ENCODE assay signal across 3 cellular contexts in genomic region chr3:13025090-13025489, GRCh38.
TF ChIP-seq lines count a peak whose summit lies in the region.

No MANE protein-coding gene starts in this region.

TF ChIP-seq in K562, 482 proteins besides CTCF, POLR2A, EP300 and RAD21:
- TF ChIP-seq JUND (IDR thresholded peaks at IDR 0.05; ENCODE audit: borderline replicate concordance, low read depth, low read length) (peak; percentile 54; the same call in 1 of the 2 replicates), JUND (tag; IDR thresholded peaks at IDR 0.05; ENCODE audit: borderline replicate concordance, low read depth, low read length) (no peak), ATF2 (CRISPR knock-in tag; IDR thresholded peaks at IDR 0.05) (0 out of 2 replicates have a peak, but pooled peaks have one; percentile 21), ATF3 (IDR thresholded peaks at IDR 0.05) (peak; percentile 70), ATF3 (CRISPR knock-in tag; conservative IDR thresholded peaks at IDR 0.05) (no peak), TCF3 (CRISPR knock-in tag; IDR thresholded peaks at IDR 0.05) (no peak), EGR1 (conservative IDR thresholded peaks at IDR 0.05) (0 out of 2 replicates have a peak, but pooled peaks have one; percentile 16), BCLAF1 (IDR thresholded peaks at IDR 0.05; ENCODE audit: borderline replicate concordance in 1 of 2, control insufficient read depth in 1 of 2, low read depth in 2 of 2, low read length in 1 of 2) (no peak), JUN (IDR thresholded peaks at IDR 0.05; ENCODE audit: borderline replicate concordance, low read depth, low read length) (peak; percentile 56; the same call in 1 of the 2 replicates), JUN (CRISPR knock-in tag; IDR thresholded peaks at IDR 0.05; ENCODE audit: borderline replicate concordance) (no peak)
TF ChIP-seq in K562: peak in this region for 5.

TF ChIP-seq in HepG2, 621 proteins besides CTCF, POLR2A, EP300 and RAD21:
- TF ChIP-seq TAF1 (CRISPR knock-in tag; IDR thresholded peaks at IDR 0.05) (no peak), ZNF180 (CRISPR knock-in tag; IDR thresholded peaks at IDR 0.05; ENCODE audit: borderline replicate concordance, low read depth) (no peak), ZBTB33 (CRISPR knock-in tag; IDR thresholded peaks at IDR 0.05) (peak; percentile 64; the same call in 1 of the 2 replicates), FOSL2 (CRISPR knock-in tag; IDR thresholded peaks at IDR 0.05) (peak; percentile 24; the same call in 1 of the 2 replicates)

TF ChIP-seq in WTC11, 78 proteins besides CTCF, POLR2A, EP300 and RAD21:
- TF ChIP-seq FOXK1 (CRISPR knock-in tag; IDR thresholded peaks at IDR 0.05) (no peak), CREM (CRISPR knock-in tag; IDR thresholded peaks at IDR 0.05) (no peak)
